In the genomic region with DNA sequence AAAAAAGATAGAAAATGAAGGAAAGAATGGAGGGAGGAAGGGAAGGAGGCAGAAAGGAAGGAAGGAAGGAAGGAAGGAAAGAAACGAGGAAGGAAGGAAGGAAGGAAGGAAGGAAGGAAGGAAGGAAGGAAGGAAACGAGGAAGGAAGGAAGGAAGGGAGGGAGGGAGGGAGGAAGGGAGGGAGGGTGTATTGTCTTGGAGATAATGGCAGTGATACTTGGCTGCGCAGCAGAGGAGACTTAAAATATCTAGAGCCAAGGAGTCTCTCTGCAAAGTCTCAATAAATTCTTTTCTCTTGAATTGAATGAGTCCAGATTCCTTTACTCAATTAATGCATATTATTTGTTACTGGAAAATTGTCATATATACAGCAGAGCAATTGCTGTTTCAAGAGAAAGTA, we compare ENCODE assay signal across 26 cellular contexts.
"Had no signal": no experiment of that assay in that cellular context is flagged by ENCODE, and none has a peak within 500 bp of the region (broad histone marks: within the 10 kb centered on the region; RNA-seq: fewer than 3 reads in every experiment).

No MANE protein-coding gene starts in this region.

- DNase-seq: colonic mucosa; cortex of kidney; dermis blood vessel endothelial cell; dorsolateral prefrontal cortex; effector CD4-positive, alpha-beta T cell; effector CD8-positive, alpha-beta T cell; effector memory CD4-positive, alpha-beta T cell; effector memory CD8-positive, alpha-beta T cell; endodermal cell; erythroblast; esophagus squamous epithelium; foreskin keratinocyte; foreskin melanocyte; gastrocnemius medialis; glutamatergic neuron; head of caudate nucleus; heart left ventricle; heart right ventricle had no signal

- ATAC-seq: effector memory CD8-positive, alpha-beta T cell; esophagus mucosa; foreskin keratinocyte; gastrocnemius medialis; gastroesophageal sphincter; heart left ventricle; heart right ventricle had no signal

- H3K4me3 ChIP-seq: colonic mucosa, coronary artery, dorsolateral prefrontal cortex, esophagus muscularis mucosa, esophagus squamous epithelium, gastrocnemius medialis, gastroesophageal sphincter, heart left ventricle, heart right ventricle had no signal

- H3K9me3 ChIP-seq: colonic mucosa, esophagus muscularis mucosa, esophagus squamous epithelium, gastrocnemius medialis, gastroesophageal sphincter, heart left ventricle, heart right ventricle had no signal

- H3K27ac ChIP-seq: colonic mucosa, coronary artery, dorsolateral prefrontal cortex, epithelial cell of prostate, esophagus muscularis mucosa, esophagus squamous epithelium, foreskin keratinocyte, gastrocnemius medialis, gastroesophageal sphincter, heart left ventricle, heart right ventricle had no signal

- H3K4me1 ChIP-seq: colonic mucosa, esophagus muscularis mucosa, esophagus squamous epithelium, foreskin keratinocyte, gastrocnemius medialis, gastroesophageal sphincter, heart left ventricle, heart right ventricle had no signal

- FAIRE-seq: colon, endothelial cell of umbilical vein, frontal cortex had no signal

- H3K27me3 ChIP-seq: colonic mucosa, dorsolateral prefrontal cortex, esophagus muscularis mucosa, esophagus squamous epithelium, foreskin keratinocyte, gastrocnemius medialis, gastroesophageal sphincter, heart left ventricle, heart right ventricle had no signal

- H3K36me3 ChIP-seq: colonic mucosa, esophagus muscularis mucosa, esophagus squamous epithelium, gastrocnemius medialis, gastroesophageal sphincter, heart left ventricle, heart right ventricle had no signal
